Comparison of ENCODE assay signal across 35 cellular contexts in genomic region chr3:106458952-106459351, GRCh38.
"Had no signal": no experiment of that assay in that cellular context is flagged by ENCODE, and none has a peak within 500 bp of the region (broad histone marks: within the 10 kb centered on the region; RNA-seq: fewer than 3 reads in every experiment).

No MANE protein-coding gene starts in this region.

- H3K27me3 ChIP-seq: adrenal gland, body of pancreas, breast epithelium had no signal

- FAIRE-seq: astrocyte, RCC 7860 had no signal

- H3K36me3 Mint-ChIP-seq: activated naive CD4-positive, alpha-beta T cell treated with anti-CD3 and anti-CD28 coated beads, Interleukin-2, amount 50 U/mL, for 24 hours had no signal

- H3K4me1 ChIP-seq: adrenal gland, body of pancreas, breast epithelium had no signal

- ATAC-seq: activated CD8-positive, alpha-beta T cell treated with anti-CD3 and anti-CD28 coated beads for 36 hours; activated T-cell treated with anti-CD3 and anti-CD28 coated beads, Interleukin-2, amount 50 U/mL, for 72 hours; activated T-helper 17 cell treated with anti-CD3 and anti-CD28 coated beads, Interleukin-2, amount 50 U/mL, for 72 hours; body of pancreas; PC-3; Right ventricle myocardium inferior had no signal

- H3K4me3 Mint-ChIP-seq: activated CD4-positive, alpha-beta T cell treated with anti-CD3 and anti-CD28 coated beads, Interleukin-2, amount 10 ng/mL, durations not matched to agents 24 days and 14 days; activated CD8-positive, alpha-beta T cell treated with anti-CD3 and anti-CD28 coated beads for 36 hours; activated naive CD4-positive, alpha-beta T cell treated with anti-CD3 and anti-CD28 coated beads, Interleukin-2, amount 50 U/mL, for 24 hours; activated T-cell treated with anti-CD3 and anti-CD28 coated beads, Interleukin-2, amount 50 U/mL, for 72 hours; activated T-helper 17 cell treated with anti-CD3 and anti-CD28 coated beads, Interleukin-2, amount 50 U/mL, for 72 hours had no signal

- H3K9me3 ChIP-seq: body of pancreas, breast epithelium had no signal

- H3K27me3 Mint-ChIP-seq: activated CD4-positive, alpha-beta T cell treated with anti-CD3 and anti-CD28 coated beads, Interleukin-2, amount 10 ng/mL, durations not matched to agents 24 days and 14 days; activated CD8-positive, alpha-beta T cell treated with anti-CD3 and anti-CD28 coated beads for 36 hours; activated naive CD4-positive, alpha-beta T cell treated with anti-CD3 and anti-CD28 coated beads, Interleukin-2, amount 50 U/mL, for 24 hours; activated T-helper 17 cell treated with anti-CD3 and anti-CD28 coated beads, Interleukin-2, amount 50 U/mL, for 72 hours had no signal

- H3K9me3 Mint-ChIP-seq: activated naive CD4-positive, alpha-beta T cell treated with anti-CD3 and anti-CD28 coated beads, Interleukin-2, amount 50 U/mL, for 24 hours; activated T-helper 17 cell treated with anti-CD3 and anti-CD28 coated beads, Interleukin-2, amount 50 U/mL, for 72 hours had no signal

- H3K27ac ChIP-seq: adrenal gland, body of pancreas, breast epithelium, RWPE1 had no signal

- H3K4me3 ChIP-seq: adrenal gland, body of pancreas, breast epithelium had no signal

- DNase-seq: activated CD4-positive, alpha-beta T cell treated with anti-CD3 and anti-CD28 coated beads, Interleukin-2, amount 10 ng/mL, durations not matched to agents 24 days and 14 days; activated CD4-positive, alpha-beta T cell treated with anti-CD3 and anti-CD28 coated beads, Interleukin-2, amount 50 U/mL, for 4 hours; activated CD8-positive, alpha-beta T cell treated with anti-CD3 and anti-CD28 coated beads for 36 hours; activated effector memory CD4-positive, alpha-beta T cell treated with anti-CD3 and anti-CD28 coated beads, Interleukin-2, amount 50 U/mL, for 16 hours; activated naive CD4-positive, alpha-beta T cell; activated T-cell treated with anti-CD3 and anti-CD28 coated beads, Interleukin-2, amount 50 U/mL, for 1 hour; activated T-cell treated with anti-CD3 and anti-CD28 coated beads, Interleukin-2, amount 50 U/mL, for 72 hours; adrenal gland; body of pancreas; Kasumi-1; KG1; MM.1S; MV-4-11; NCI-H1092; NCI-H1417; NCI-H146; NCI-H187; NCI-H2029 treated with DMSO at 0.1 percent for 48 hours; NCI-H2107; NCI-H2171; NCI-H510A; NCI-H526; NCI-H748 treated with DMSO at 0.1 percent for 48 hours; NK-92 treated with Interleukin-12 subunit alpha and Interleukin-12 subunit beta, amount 100 ng/mL, for 24 hours; PC-3; SIG-M5; SW 1271; T1000 had no signal

- H3K36me3 ChIP-seq: adrenal gland, breast epithelium had no signal

- H3K27ac Mint-ChIP-seq: activated CD4-positive, alpha-beta T cell treated with anti-CD3 and anti-CD28 coated beads, Interleukin-2, amount 10 ng/mL, durations not matched to agents 24 days and 14 days; activated CD8-positive, alpha-beta T cell treated with anti-CD3 and anti-CD28 coated beads for 36 hours; activated naive CD4-positive, alpha-beta T cell treated with anti-CD3 and anti-CD28 coated beads, Interleukin-2, amount 50 U/mL, for 24 hours; activated T-helper 17 cell treated with anti-CD3 and anti-CD28 coated beads, Interleukin-2, amount 50 U/mL, for 72 hours had no signal
